In the genomic region with DNA sequence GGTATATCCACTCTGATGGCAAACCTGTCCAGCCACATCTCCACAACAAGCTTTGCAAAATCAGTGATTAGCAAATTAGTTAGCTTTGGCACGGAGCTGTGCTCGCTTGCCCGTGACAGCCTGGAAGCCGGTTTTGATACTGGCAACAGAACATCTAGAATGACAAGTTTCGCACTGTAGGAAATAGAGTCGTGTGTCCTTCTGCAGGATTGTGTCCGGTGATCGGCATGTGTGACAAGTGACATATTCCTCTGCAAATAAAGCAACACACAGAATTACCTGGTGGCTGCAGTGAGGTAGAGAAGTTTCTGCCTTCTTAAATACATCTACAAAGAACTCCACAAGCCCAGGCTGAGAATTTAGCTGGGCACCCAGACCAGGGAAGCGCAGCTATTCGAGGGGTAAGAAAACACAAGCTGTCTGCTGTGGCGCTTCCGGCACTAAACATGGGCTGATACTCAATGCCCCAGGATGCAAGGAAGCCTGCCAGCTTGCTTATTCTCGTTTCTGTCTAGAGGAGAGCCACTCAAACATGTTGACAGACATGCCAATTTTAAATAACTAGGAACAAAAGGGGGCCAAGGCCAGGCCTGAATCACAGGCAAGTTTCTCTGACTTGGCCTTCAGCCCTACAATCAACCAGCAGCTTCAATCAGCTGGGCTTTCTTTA, we compare ENCODE assay signal across 12 cellular contexts. TPM values are rescaled to one million over a fixed set of nuclear protein-coding genes. Genes with fewer than 3 reads are reported as not detected.
DNase-seq lines count a peak whose midpoint lies in the region; ATAC-seq and TF ChIP-seq lines count a peak whose summit lies in the region.
"Had no signal": no experiment of that assay in that cellular context is flagged by ENCODE, and none has a peak within 500 bp of the region (broad histone marks: within the 10 kb centered on the region; RNA-seq: fewer than 3 reads in every experiment).

No MANE protein-coding gene starts in this region.

- no peaks in the 10 kb centered on the region for H3K9me3 Mint-ChIP-seq in activated T-cell treated with anti-CD3 and anti-CD28 coated beads, Interleukin-2, amount 50 U/mL, for 24 hours
- no peaks in the 10 kb centered on the region for H3K9me3 Mint-ChIP-seq in activated T-cell treated with anti-CD3 and anti-CD28 coated beads, Interleukin-2, amount 50 U/mL, for 72 hours

- no peak for DNase-seq in activated T-cell treated with anti-CD3 and anti-CD28 coated beads, Interleukin-2, amount 50 U/mL, for 24 hours
- DNase-seq in activated T-cell treated with anti-CD3 and anti-CD28 coated beads, Interleukin-2, amount 50 U/mL, for 72 hours, result no peak
- DNase-seq in NCI-H446 treated with DMSO at 0.1 percent for 48 hours (lab: John Stamatoyannopoulos, UW) (peak; percentile 83), gastrocnemius medialis (no peak), T-helper 9 cell (no peak), HT-29 (ENCODE audit: low spot score) (no peak)
- no peak for DNase-seq in activated CD8-positive, alpha-beta memory T cell treated with anti-CD3 and anti-CD28 coated beads, Interleukin-2, amount 50 U/mL, for 48 hours
- DNase-seq: central memory CD4-positive, alpha-beta T cell; GDM1; kidney; NCI-H1436 treated with DMSO at 0.1 percent for 48 hours had no signal

- TF ChIP-seq CTCF in gastrocnemius medialis (IDR thresholded peaks at IDR 0.05 in 4 of 5, conservative IDR thresholded peaks at IDR 0.05 in 1 of 5), result no peak

- peaks cover 22% of the 10 kb centered on the region for H3K4me1 Mint-ChIP-seq in activated T-cell treated with anti-CD3 and anti-CD28 coated beads, Interleukin-2, amount 50 U/mL, for 24 hours (ENCODE audit: low read depth)
- H3K4me1 Mint-ChIP-seq in activated T-cell treated with anti-CD3 and anti-CD28 coated beads, Interleukin-2, amount 50 U/mL, for 72 hours (ENCODE audit: low read depth), result peaks cover 10% of the 10 kb centered on the region

- peaks cover 95% of the 10 kb centered on the region for H3K36me3 Mint-ChIP-seq in activated T-cell treated with anti-CD3 and anti-CD28 coated beads, Interleukin-2, amount 50 U/mL, for 24 hours (ENCODE audit: low read depth)
- H3K36me3 Mint-ChIP-seq in activated T-cell treated with anti-CD3 and anti-CD28 coated beads, Interleukin-2, amount 50 U/mL, for 72 hours (ENCODE audit: insufficient read depth in 2 of 2), result peaks cover 15 to 38% of the 10 kb centered on the region in 2 donors

- intact Hi-C loops in gastrocnemius medialis (cut with DNase I; ENCODE audit: low total_unique reads), result no loop called here

- ATAC-seq in activated T-cell treated with anti-CD3 and anti-CD28 coated beads, Interleukin-2, amount 50 U/mL, for 72 hours (replicated peaks in 1 of 2), result no peak
- ATAC-seq in esophagus mucosa (peak; percentile 37), gastrocnemius medialis (no peak)

- in situ Hi-C loops in gastrocnemius medialis (cut with MboI; ENCODE audit: low sequenced_read_pairs in 4 of 4), result loop anchor here in 1 of 4 donors (10.0 kb wide), 1 partner anchor 95 kb away; the partner anchor contains the start of gene RALY

- H3K36me3 ChIP-seq in gastrocnemius medialis, result peaks cover 0 to 87% of the 10 kb centered on the region in 2 donors

- H3K4me1 ChIP-seq in gastrocnemius medialis, result peaks cover 7 to 13% of the 10 kb centered on the region in 2 donors

- no peaks in the 10 kb centered on the region for H3K9me3 ChIP-seq in gastrocnemius medialis

- H3K27me3 Mint-ChIP-seq in activated T-cell treated with anti-CD3 and anti-CD28 coated beads, Interleukin-2, amount 50 U/mL, for 24 hours, result no peaks in the 10 kb centered on the region
- H3K27me3 Mint-ChIP-seq in activated T-cell treated with anti-CD3 and anti-CD28 coated beads, Interleukin-2, amount 50 U/mL, for 72 hours (ENCODE audit: low read depth), result no peaks in the 10 kb centered on the region

- no peak overlapping the region for H3K4me3 ChIP-seq in gastrocnemius medialis

- no peak for TF ChIP-seq POLR2A in gastrocnemius medialis (IDR thresholded peaks at IDR 0.05)

- H3K27me3 ChIP-seq in gastrocnemius medialis, result no peaks in the 10 kb centered on the region

- peak overlapping the region in 3 of 4 donors; percentile 19 to 52 (median 41) for H3K27ac ChIP-seq in gastrocnemius medialis

- H3K27ac Mint-ChIP-seq in activated T-cell treated with anti-CD3 and anti-CD28 coated beads, Interleukin-2, amount 50 U/mL, for 24 hours, result peak overlapping the region; percentile 82
- H3K27ac Mint-ChIP-seq in activated T-cell treated with anti-CD3 and anti-CD28 coated beads, Interleukin-2, amount 50 U/mL, for 72 hours, result no peak overlapping the region

- no peak overlapping the region for H3K4me3 Mint-ChIP-seq in activated T-cell treated with anti-CD3 and anti-CD28 coated beads, Interleukin-2, amount 50 U/mL, for 24 hours
- H3K4me3 Mint-ChIP-seq in activated T-cell treated with anti-CD3 and anti-CD28 coated beads, Interleukin-2, amount 50 U/mL, for 72 hours, result no peak overlapping the region

RNA-seq across cellular contexts. Expression of gene EIF2S2, which starts 22.3 kb away (rescaled TPM):
- total RNA-seq in activated T-cell treated with anti-CD3 and anti-CD28 coated beads, Interleukin-2, amount 50 U/mL, for 72 hours, result 100 to 1,000 TPM; 158 to 165 TPM
- total RNA-seq in esophagus mucosa (56.0 TPM), gastrocnemius medialis (10 to 100 TPM; 79.0 to 85.2 (median 83.9) TPM)
- total RNA-seq in HT-29 (2014; rRNA removed; shearing (Covaris generic)), result 64.7 and 74.5 TPM in 2 replicates
